21 cellular contexts compared by ENCODE assay signal in the genomic region with DNA sequence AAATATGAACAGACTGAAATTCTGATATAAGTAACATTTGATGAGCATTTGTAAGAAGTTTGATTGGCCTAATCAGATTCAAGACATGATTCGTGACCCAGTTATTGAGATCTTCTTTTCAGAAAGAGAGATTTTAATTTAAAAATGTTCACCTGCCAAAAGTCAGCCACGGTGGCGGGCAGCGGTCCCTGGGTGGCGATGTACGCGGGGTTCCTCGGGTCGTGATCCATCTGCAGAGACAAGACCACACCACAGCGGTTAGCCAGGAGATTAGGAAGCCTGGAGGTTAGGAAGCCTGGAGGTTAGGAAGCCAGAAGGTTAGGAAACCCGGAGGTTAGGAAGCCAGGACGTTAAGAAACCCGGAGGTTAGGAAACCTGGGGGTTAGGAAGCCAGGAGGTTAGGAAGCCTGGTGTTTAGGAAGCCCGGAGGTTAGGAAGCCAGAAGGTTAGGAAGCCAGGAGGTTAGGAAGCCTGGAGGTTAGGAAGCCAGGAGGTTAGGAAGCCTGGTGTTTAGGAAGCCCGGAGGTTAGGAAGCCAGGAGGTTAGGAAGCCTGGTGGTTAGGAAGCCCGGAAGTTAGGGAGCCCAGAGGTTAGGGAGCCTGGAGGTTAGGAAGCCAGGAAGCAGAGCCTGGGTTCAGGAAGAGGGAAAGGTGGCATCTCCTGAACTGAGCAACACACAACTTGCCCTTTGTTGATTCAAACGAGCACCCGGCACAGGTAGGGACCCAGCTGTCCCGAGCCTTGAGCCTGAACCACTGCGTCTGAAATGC.
"Had no signal": no experiment of that assay in that cellular context is flagged by ENCODE, and none has a peak within 500 bp of the region (broad histone marks: within the 10 kb centered on the region; RNA-seq: fewer than 3 reads in every experiment).

No MANE protein-coding gene starts in this region.

- H3K36me3 ChIP-seq: heart left ventricle, neural progenitor cell, pancreas had no signal

- H3K4me3 ChIP-seq: coronary artery, heart left ventricle, neural progenitor cell, pancreas, psoas muscle, skin epidermis had no signal

- H3K36me3 Mint-ChIP-seq: type B pancreatic cell had no signal

- H3K9ac ChIP-seq: neural progenitor cell had no signal

- H3K4me1 Mint-ChIP-seq: endodermal cell had no signal

- H3K9me3 Mint-ChIP-seq: endodermal cell, neural progenitor cell, type B pancreatic cell had no signal

- DNase-seq: effector CD4-positive, alpha-beta T cell; endodermal cell; foreskin melanocyte; hippocampal formation; kidney glomerular epithelial cell; mammary epithelial cell; naive thymus-derived CD4-positive, alpha-beta T cell; occipital lobe; psoas muscle; retina; stimulated activated CD4-positive, alpha-beta T cell treated with anti-CD3 and anti-CD28 coated beads, Interleukin-12 subunit alpha, Interleukin-12 subunit beta, amount 100 ng/mL, for 4 hours; stimulated activated CD4-positive, alpha-beta T cell treated with anti-CD3 and anti-CD28 coated beads, Interleukin-2, amount 100 ng/mL, for 48 hours; stimulated activated naive CD4-positive, alpha-beta T cell treated with Interleukin-2 at 50 U/mL for 16 hours had no signal

- H3K4me1 ChIP-seq: heart left ventricle, neural progenitor cell, pancreas, psoas muscle had no signal

- H3K27ac Mint-ChIP-seq: endodermal cell, type B pancreatic cell had no signal

- H3K4me2 ChIP-seq: neural progenitor cell had no signal

- ATAC-seq: heart left ventricle; naive thymus-derived CD4-positive, alpha-beta T cell; pancreas; psoas muscle; sciatic nerve had no signal

- H3K27ac ChIP-seq: coronary artery, heart left ventricle, neural progenitor cell, pancreas, psoas muscle, skin epidermis had no signal

- FAIRE-seq: pancreas, urothelium cell line had no signal

- H3K4me3 Mint-ChIP-seq: endodermal cell; naive thymus-derived CD4-positive, alpha-beta T cell; neural progenitor cell; type B pancreatic cell had no signal

- H3K9me3 ChIP-seq: heart left ventricle, pancreas, psoas muscle had no signal

- H2AFZ ChIP-seq: neural progenitor cell had no signal

- H3K27me3 ChIP-seq: pancreas had no signal
